ENCODE assay signal across 1 cellular context in genomic region chr5:329106-329757, GRCh38.
TF ChIP-seq lines count a peak whose summit lies in the region.

No MANE protein-coding gene starts in this region.

TF ChIP-seq in IMR-90, 13 proteins besides CTCF, POLR2A, EP300 and RAD21:
- no peak for TF ChIP-seq RFX5 (IDR thresholded peaks at IDR 0.05; ENCODE audit: low read depth, low read length)
- no peak for TF ChIP-seq CHD1 (IDR thresholded peaks at IDR 0.05; ENCODE audit: low read depth, low read length)
- TF ChIP-seq MXI1 (IDR thresholded peaks at IDR 0.05; ENCODE audit: borderline replicate concordance, low read depth, low read length): no peak
- no peak for TF ChIP-seq MAZ (IDR thresholded peaks at IDR 0.05; ENCODE audit: borderline replicate concordance, low read depth, low read length)
- TF ChIP-seq ELK1 (IDR thresholded peaks at IDR 0.05; ENCODE audit: borderline replicate concordance, low read depth, low read length): no peak
